23 cellular contexts compared by ENCODE assay signal in genomic region chr2:173195100-173195499, GRCh38.
DNase-seq lines count a peak whose midpoint lies in the region; ATAC-seq and TF ChIP-seq lines count a peak whose summit lies in the region.
"Had no signal": no experiment of that assay in that cellular context is flagged by ENCODE, and none has a peak within 500 bp of the region (broad histone marks: within the 10 kb centered on the region; RNA-seq: fewer than 3 reads in every experiment).

No MANE protein-coding gene starts in this region.

- H3K27me3 ChIP-seq in HUES6 (ENCODE audit: control insufficient read depth, insufficient read depth, low read length) (no peaks in the 10 kb centered on the region), thyroid gland (no peaks in the 10 kb centered on the region)
- H3K27me3 ChIP-seq: brain microvascular endothelial cell, hepatocyte, MG63, upper lobe of left lung had no signal

- H3K4me1 ChIP-seq in HUES6 (ENCODE audit: control insufficient read depth, insufficient read depth, low read length) (peaks cover 62% of the 10 kb centered on the region), thyroid gland (peaks cover 55 to 77% of the 10 kb centered on the region in 2 donors)

- CTCF ChIA-PET in WTC11 (lab: Charles Lee), result interaction anchor here (0.8 to 2.1 kb wide), 8 partner anchors 8 to 202 kb away, joined by 3 to 13 read pairs (median 4); no protein-coding TSS in a partner anchor
- CTCF ChIA-PET in activated CD4-positive, alpha-beta memory T cell treated with anti-CD3 and anti-CD28 coated beads for 36 hours (lab: Charles Lee), result interaction anchor here (1.3 to 1.4 kb wide), 2 partner anchors 15 to 168 kb away, joined by 4 to 8 read pairs; no protein-coding TSS in a partner anchor

- POLR2A ChIA-PET in WTC11 (lab: Charles Lee), result interaction anchor here (0.6 kb wide), 2 partner anchors 133 to 205 kb away, joined by 4 to 5 read pairs; no protein-coding TSS in a partner anchor
- POLR2A ChIA-PET in activated CD4-positive, alpha-beta memory T cell treated with anti-CD3 and anti-CD28 coated beads for 36 hours (lab: Charles Lee), result interaction anchor here (0.6 kb wide), 1 partner anchor 178 kb away, joined by 3 read pairs; no protein-coding TSS in a partner anchor

- H3K36me3 ChIP-seq in HUES6 (ENCODE audit: control insufficient read depth, insufficient read depth, low read length) (0 out of 2 replicates have a peak, but pooled peaks cover 2% of the 10 kb centered on the region), thyroid gland (no peaks in the 10 kb centered on the region)
- H3K36me3 ChIP-seq: brain microvascular endothelial cell had no signal

- WGBS in thyroid gland, 2 donors, result 32 to 41% methylated on average over 3 of the region's 3 CpGs

- no peaks in the 10 kb centered on the region for H3K36me3 Mint-ChIP-seq in WTC11
- no peaks in the 10 kb centered on the region for H3K36me3 Mint-ChIP-seq in activated CD4-positive, alpha-beta memory T cell treated with anti-CD3 and anti-CD28 coated beads for 36 hours
- H3K36me3 Mint-ChIP-seq: CD8-positive, alpha-beta T cell had no signal

- H3K4me1 Mint-ChIP-seq in WTC11, result peaks cover 91% of the 10 kb centered on the region
- no peaks in the 10 kb centered on the region for H3K4me1 Mint-ChIP-seq in activated CD4-positive, alpha-beta memory T cell treated with anti-CD3 and anti-CD28 coated beads for 36 hours (ENCODE audit: low read depth)
- H3K4me1 Mint-ChIP-seq: activated CD4-positive, alpha-beta T cell treated with anti-CD3 and anti-CD28 coated beads, Interleukin-2, amount 10 ng/mL, durations not matched to agents 7 days and 5 days; stimulated activated naive B cell treated with anti-CD40 and anti-IgM and Interleukin-4, amounts not matched to agents 10 μg/mL and 1 μg/mL and 100 μg/mL, for 72 hours had no signal

- intact Hi-C loops in thyroid gland (cut with DNase I), result no loop called here
- intact Hi-C loops in activated CD4-positive, alpha-beta memory T cell treated with anti-CD3 and anti-CD28 coated beads for 36 hours (cut with micrococcal nuclease), result no loop called here

- H3K27ac Mint-ChIP-seq in WTC11, result peak overlapping the region; percentile 91
- H3K27ac Mint-ChIP-seq in activated CD4-positive, alpha-beta memory T cell treated with anti-CD3 and anti-CD28 coated beads for 36 hours, result no peak overlapping the region
- H3K27ac Mint-ChIP-seq: activated CD4-positive, alpha-beta T cell treated with anti-CD3 and anti-CD28 coated beads, Interleukin-2, amount 10 ng/mL, durations not matched to agents 7 days and 5 days; CD8-positive, alpha-beta T cell; stimulated activated naive B cell treated with anti-CD40 and anti-IgM and Interleukin-4, amounts not matched to agents 10 μg/mL and 1 μg/mL and 100 μg/mL, for 72 hours had no signal

- TF ChIP-seq CTCF in WTC11 (IDR thresholded peaks at IDR 0.05) (no peak), thyroid gland (IDR thresholded peaks at IDR 0.05) (no peak)

- ATAC-seq in WTC11 (no peak), HG02798 (IDR thresholded peaks at IDR 0.05; ENCODE audit: poor library complexity, unreplicated experiment) (no peak)
- ATAC-seq: CD8-positive, alpha-beta T cell; stimulated activated naive B cell treated with anti-CD40 and anti-IgM and Interleukin-4, amounts not matched to agents 10 μg/mL and 1 μg/mL and 100 μg/mL, for 72 hours had no signal

- no peak overlapping the region for H3K9ac ChIP-seq in HUES6 (ENCODE audit: low read length)

- H3K4me3 ChIP-seq in HUES6 (ENCODE audit: low read depth, low read length) (no peak overlapping the region), thyroid gland (replicated peaks in 1 of 3) (no peak overlapping the region)
- H3K4me3 ChIP-seq: coronary artery, hepatocyte, MG63, upper lobe of left lung had no signal

- no peaks in the 10 kb centered on the region for H3K27me3 Mint-ChIP-seq in WTC11 (ENCODE audit: low read depth)
- H3K27me3 Mint-ChIP-seq in activated CD4-positive, alpha-beta memory T cell treated with anti-CD3 and anti-CD28 coated beads for 36 hours, result peaks cover 6% of the 10 kb centered on the region
- H3K27me3 Mint-ChIP-seq: activated CD4-positive, alpha-beta T cell treated with anti-CD3 and anti-CD28 coated beads, Interleukin-2, amount 10 ng/mL, durations not matched to agents 7 days and 5 days; stimulated activated naive B cell treated with anti-CD40 and anti-IgM and Interleukin-4, amounts not matched to agents 10 μg/mL and 1 μg/mL and 100 μg/mL, for 72 hours had no signal

- no peaks in the 10 kb centered on the region for H3K9me3 Mint-ChIP-seq in WTC11
- no peaks in the 10 kb centered on the region for H3K9me3 Mint-ChIP-seq in activated CD4-positive, alpha-beta memory T cell treated with anti-CD3 and anti-CD28 coated beads for 36 hours
- H3K9me3 Mint-ChIP-seq: activated CD4-positive, alpha-beta T cell treated with anti-CD3 and anti-CD28 coated beads, Interleukin-2, amount 10 ng/mL, durations not matched to agents 7 days and 5 days; CD8-positive, alpha-beta T cell; stimulated activated naive B cell treated with anti-CD40 and anti-IgM and Interleukin-4, amounts not matched to agents 10 μg/mL and 1 μg/mL and 100 μg/mL, for 72 hours had no signal

- no peak for DNase-seq in WTC11 (ENCODE audit: low spot score)
- peak; percentile 42 for DNase-seq in left kidney (ENCODE audit: low read depth, low spot score)
- DNase-seq in thyroid gland, result peak; percentile 68 to 72
- no peak for DNase-seq in mucosa of gallbladder (ENCODE audit: low spot score)
- no peak for DNase-seq in activated CD4-positive, alpha-beta memory T cell treated with anti-CD3 and anti-CD28 coated beads for 36 hours
- DNase-seq: activated CD4-positive, alpha-beta T cell treated with anti-CD3 and anti-CD28 coated beads, Interleukin-2, amount 10 ng/mL, durations not matched to agents 7 days and 5 days; activated effector memory CD4-positive, alpha-beta T cell treated with Interleukin-2 at 50 U/mL for 16 hours; brain microvascular endothelial cell; CD8-positive, alpha-beta T cell; DND-41; mammary epithelial cell; MG63; NCI-H1436; NCI-H2171 treated with DMSO at 0.1 percent for 48 hours; NCI-H526 treated with DMSO at 0.1 percent for 48 hours; SHP77; stimulated activated CD4-positive, alpha-beta T cell treated with anti-CD3 and anti-CD28 coated beads, Interleukin-2, amount 100 ng/mL, for 24 hours; stimulated activated naive B cell treated with anti-CD40 and anti-IgM and Interleukin-4, amounts not matched to agents 10 μg/mL and 1 μg/mL and 100 μg/mL, for 72 hours; upper lobe of left lung had no signal

- H3K4me3 Mint-ChIP-seq in WTC11, result peak overlapping the region; percentile 21; the same call in 1 of the 2 replicates
- H3K4me3 Mint-ChIP-seq in activated CD4-positive, alpha-beta memory T cell treated with anti-CD3 and anti-CD28 coated beads for 36 hours, result no peak overlapping the region
- H3K4me3 Mint-ChIP-seq: activated CD4-positive, alpha-beta T cell treated with anti-CD3 and anti-CD28 coated beads, Interleukin-2, amount 10 ng/mL, durations not matched to agents 7 days and 5 days; CD8-positive, alpha-beta T cell; stimulated activated naive B cell treated with anti-CD40 and anti-IgM and Interleukin-4, amounts not matched to agents 10 μg/mL and 1 μg/mL and 100 μg/mL, for 72 hours had no signal

- TF ChIP-seq POLR2A in thyroid gland (IDR thresholded peaks at IDR 0.05), result peak in 1 of 2 donors; percentile 44

- H3K27ac ChIP-seq in HUES6 (ENCODE audit: low read depth, low read length), result peak overlapping the region; percentile 76
- H3K27ac ChIP-seq in thyroid gland, result peak overlapping the region; percentile 88 to 93 (median 92)
- H3K27ac ChIP-seq: brain microvascular endothelial cell, coronary artery, hepatocyte, upper lobe of left lung had no signal

- H3K9me3 ChIP-seq in HUES6 (ENCODE audit: control insufficient read depth, insufficient read depth, low read depth, low read length) (no peaks in the 10 kb centered on the region), thyroid gland (no peaks in the 10 kb centered on the region)
- H3K9me3 ChIP-seq: MG63, upper lobe of left lung had no signal

TF ChIP-seq in WTC11, 78 proteins besides CTCF, POLR2A, EP300 and RAD21 (continues in another document):
- TF ChIP-seq ZNF532 (CRISPR knock-in tag; IDR thresholded peaks at IDR 0.05; ENCODE audit: borderline replicate concordance) (no peak), OVOL2 (CRISPR knock-in tag; IDR thresholded peaks at IDR 0.05; ENCODE audit: borderline replicate concordance) (no peak), TEAD1 (CRISPR knock-in tag; IDR thresholded peaks at IDR 0.05) (no peak), JAZF1 (CRISPR knock-in tag; IDR thresholded peaks at IDR 0.05) (no peak)

Comparison
In these comparisons a context has a peak if more than half of its experiments do, and no peak if none do; other contexts are left out.
1. DNase-seq: peak in left kidney (single experiment) and thyroid gland (2 of 2); none in WTC11 (single experiment), mucosa of gallbladder (single experiment) and activated CD4-positive, alpha-beta memory T cell treated with anti-CD3 and anti-CD28 coated beads for 36 hours (single experiment).